1 cellular context compared by ENCODE assay signal in the genomic region with DNA sequence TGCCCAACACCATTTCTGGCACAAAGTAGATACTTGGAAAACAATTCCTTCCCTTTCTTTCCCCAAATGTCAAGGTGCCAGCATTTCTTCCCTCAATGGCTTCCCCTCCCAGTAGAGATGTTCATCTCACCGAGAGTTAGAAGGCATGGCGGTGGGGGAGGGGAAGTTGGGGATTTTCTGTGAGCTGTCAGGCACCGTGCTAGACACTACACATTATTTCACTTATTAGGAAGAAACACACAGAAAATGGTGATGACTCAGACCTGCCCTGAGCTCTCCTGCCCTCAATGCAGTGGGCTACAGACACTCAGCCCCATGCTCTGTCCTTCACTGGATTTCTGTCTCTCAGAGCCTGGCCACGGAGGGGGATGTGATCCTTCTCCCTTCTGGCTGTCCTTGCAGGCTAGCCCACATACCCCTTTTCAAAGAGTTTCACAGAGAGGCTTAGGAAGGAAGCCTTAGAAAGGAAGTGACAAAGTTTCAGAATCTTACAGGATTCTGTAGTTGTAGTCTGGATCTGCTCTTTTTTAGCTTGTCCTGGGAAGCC.
TF ChIP-seq lines count a peak whose summit lies in the region.

No MANE protein-coding gene starts in this region.

TF ChIP-seq in HepG2, 621 proteins besides CTCF, POLR2A, EP300 and RAD21:
- no peak for TF ChIP-seq ZNF160 (CRISPR knock-in tag; IDR thresholded peaks at IDR 0.05)
- no peak for TF ChIP-seq ZNF720 (CRISPR knock-in tag; IDR thresholded peaks at IDR 0.05)
- TF ChIP-seq RFXAP (CRISPR knock-in tag; IDR thresholded peaks at IDR 0.05; ENCODE audit: borderline replicate concordance), result no peak
- TF ChIP-seq HMGA1 (CRISPR knock-in tag; conservative IDR thresholded peaks at IDR 0.05), result no peak
- no peak for TF ChIP-seq DMTF1 (CRISPR knock-in tag; IDR thresholded peaks at IDR 0.05)
- no peak for TF ChIP-seq FOXO1 (CRISPR knock-in tag; IDR thresholded peaks at IDR 0.05)
- TF ChIP-seq E2F1 (CRISPR knock-in tag; IDR thresholded peaks at IDR 0.05), result no peak
- no peak for TF ChIP-seq KLF9 (CRISPR knock-in tag; IDR thresholded peaks at IDR 0.05; ENCODE audit: low read depth)
- no peak for TF ChIP-seq IRF9 (CRISPR knock-in tag; IDR thresholded peaks at IDR 0.05; ENCODE audit: borderline replicate concordance)
- TF ChIP-seq SMAD9 (CRISPR knock-in tag; IDR thresholded peaks at IDR 0.05), result no peak
- no peak for TF ChIP-seq XBP1 (CRISPR knock-in tag; IDR thresholded peaks at IDR 0.05)
- no peak for TF ChIP-seq PTBP1 (IDR thresholded peaks at IDR 0.05; ENCODE audit: low read depth, low read length, poor library complexity, severe bottlenecking)
- TF ChIP-seq ZSCAN21 (CRISPR knock-in tag; IDR thresholded peaks at IDR 0.05; ENCODE audit: borderline replicate concordance), result no peak
- TF ChIP-seq ZNF660 (CRISPR knock-in tag; IDR thresholded peaks at IDR 0.05; ENCODE audit: borderline replicate concordance, low read depth), result no peak
- no peak for TF ChIP-seq TARDBP (CRISPR knock-in tag; IDR thresholded peaks at IDR 0.05)
- TF ChIP-seq U2AF2 (IDR thresholded peaks at IDR 0.05; ENCODE audit: low read depth, low read length), result no peak
- no peak for TF ChIP-seq ZNF589 (CRISPR knock-in tag; conservative IDR thresholded peaks at IDR 0.05)
- no peak for TF ChIP-seq ZFP91 (CRISPR knock-in tag; IDR thresholded peaks at IDR 0.05; ENCODE audit: borderline replicate concordance)
